ENCODE assay signal across 8 cellular contexts in the genomic region with DNA sequence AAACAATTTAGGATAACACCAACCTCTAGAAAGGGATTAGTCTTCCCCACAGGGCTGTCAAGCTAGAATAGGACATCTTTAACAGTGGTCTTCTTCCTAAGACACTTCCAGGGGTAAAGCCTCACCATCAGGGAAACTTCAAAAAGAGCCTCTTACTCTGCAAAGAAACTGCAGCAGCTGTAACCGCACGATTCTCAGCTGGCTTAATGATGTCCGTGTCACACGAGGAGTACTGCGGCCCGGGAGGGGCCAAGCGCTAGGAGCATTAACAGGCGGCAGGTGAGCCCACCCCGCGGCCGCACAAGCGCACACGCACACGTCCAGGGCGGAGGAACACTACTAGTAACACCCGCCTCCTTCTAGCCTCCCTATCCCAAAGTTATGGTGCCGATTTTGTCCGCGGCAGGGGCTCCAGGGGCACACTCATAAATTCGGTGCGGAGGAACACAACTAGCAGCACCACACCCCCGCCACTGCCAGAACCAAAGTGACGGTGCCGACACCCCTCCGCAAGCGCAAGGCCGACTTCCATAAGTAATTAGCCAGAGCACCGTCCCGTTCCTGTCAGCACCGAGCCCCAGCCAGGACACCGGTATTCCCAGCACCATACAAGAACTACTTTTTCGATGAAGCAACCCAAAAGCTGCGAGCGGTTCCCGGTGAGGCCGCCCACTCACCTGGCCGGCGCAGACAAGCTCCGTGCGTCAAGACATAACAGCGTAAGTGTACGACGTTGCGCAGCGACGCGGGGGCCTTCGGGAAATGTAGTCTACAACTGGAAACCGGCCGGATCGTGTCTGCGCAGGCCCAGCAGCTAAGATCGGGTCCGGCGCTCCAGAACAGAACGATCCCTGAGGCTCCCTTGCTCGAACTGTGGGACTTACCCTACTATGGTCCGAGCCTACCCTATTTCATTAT. TPM values are rescaled to one million over a fixed set of nuclear protein-coding genes. Genes with fewer than 3 reads are reported as not detected.
DNase-seq lines count a peak whose midpoint lies in the region; ATAC-seq and TF ChIP-seq lines count a peak whose summit lies in the region.

TSS of gene ZNF540 (plus strand) at position 813 of the 918 bp plus-strand sequence. CDS start 3,572 bp downstream, outside the sequence.
TSS of gene ZNF571 (minus strand) at position 729 of the 918 bp plus-strand sequence. CDS start 8,116 bp downstream, outside the sequence.

- peak within 1 kb of the TSS; percentile 90 to 98 for H3K4me3 Mint-ChIP-seq in stimulated activated naive CD8-positive, alpha-beta T cell treated with anti-CD3 and anti-CD28 coated beads, Interleukin-15, amount 100 ng/mL, for 72 hours

- WGBS in GM23248 (ENCODE audit: low coverage in 1 of 2, low lambda C conversion rate in 2 of 2, missing lambda C conversion rate in 2 of 2), 2 experiments = 1% methylated on average over 57 to 58 of the region's 58 CpGs

- peaks cover 15 to 19% of the 10 kb centered on the region in 2 donors for H3K9me3 Mint-ChIP-seq in stimulated activated naive CD8-positive, alpha-beta T cell treated with anti-CD3 and anti-CD28 coated beads, Interleukin-15, amount 100 ng/mL, for 72 hours

- H3K4me1 Mint-ChIP-seq in stimulated activated naive CD8-positive, alpha-beta T cell treated with anti-CD3 and anti-CD28 coated beads, Interleukin-15, amount 100 ng/mL, for 72 hours = peaks cover 22% of the 10 kb centered on the region

- peak; percentile 90 for DNase-seq in DND-41
- DNase-seq in GM23248 = peak; percentile 99
- peak; percentile 95 for DNase-seq in LNCaP clone FGC (ENCODE audit: low read depth)
- peak; percentile 22 for DNase-seq in SIG-M5 (lab: John Stamatoyannopoulos, UW)
- peak; percentile 60 to 88 (median 81) for DNase-seq in activated naive CD4-positive, alpha-beta T cell (lab: John Stamatoyannopoulos, UW)
- peak; percentile 93 to 97 for DNase-seq in foreskin fibroblast
- peak; percentile 90 to 94 for DNase-seq in stimulated activated naive CD8-positive, alpha-beta T cell treated with anti-CD3 and anti-CD28 coated beads, Interleukin-15, amount 100 ng/mL, for 72 hours

- no peaks in the 10 kb centered on the region for H3K27me3 Mint-ChIP-seq in stimulated activated naive CD8-positive, alpha-beta T cell treated with anti-CD3 and anti-CD28 coated beads, Interleukin-15, amount 100 ng/mL, for 72 hours

- peaks cover 9% of the 10 kb centered on the region; the same call in 1 of the 2 replicates for H3K36me3 ChIP-seq in DND-41 (ENCODE audit: insufficient read depth, low read length)
- no peaks in the 10 kb centered on the region for H3K36me3 ChIP-seq in GM23248 (ENCODE audit: low read depth)
- H3K36me3 ChIP-seq in neural cell (ENCODE audit: insufficient read depth, low read length) = no peaks in the 10 kb centered on the region

- H3K27ac Mint-ChIP-seq in stimulated activated naive CD8-positive, alpha-beta T cell treated with anti-CD3 and anti-CD28 coated beads, Interleukin-15, amount 100 ng/mL, for 72 hours = peak within 1 kb of the TSS; percentile 99 to 100

- TF ChIP-seq EP300 in neural cell (conservative IDR thresholded peaks at IDR 0.05; ENCODE audit: poor library complexity, severe bottlenecking) = no peak

- 0 out of 2 replicates have a peak, but pooled peaks cover 12% of the 10 kb centered on the region for H3F3A ChIP-seq in GM23248 (ENCODE audit: insufficient read depth)
- no peaks in the 10 kb centered on the region for H3F3A ChIP-seq in neural cell (ENCODE audit: insufficient read depth, low read length, poor library complexity, severe bottlenecking)

- H3K27ac ChIP-seq in DND-41 (ENCODE audit: low read length) (peak within 1 kb of the TSS; percentile 73), GM23248 (peak within 1 kb of the TSS; percentile 84), neural cell (ENCODE audit: low read length) (peak within 1 kb of the TSS; percentile 91)

- H4K20me1 ChIP-seq in DND-41 (ENCODE audit: insufficient read depth, low read length) = no peaks in the 10 kb centered on the region
- no peaks in the 10 kb centered on the region for H4K20me1 ChIP-seq in GM23248 (ENCODE audit: insufficient read depth)
- no peaks in the 10 kb centered on the region for H4K20me1 ChIP-seq in neural cell (ENCODE audit: insufficient read depth)

- TF ChIP-seq RAD21 in neural cell (conservative IDR thresholded peaks at IDR 0.05) = no peak

- peak; percentile 99 for ATAC-seq in DND-41 (ENCODE audit: insufficient read depth, low read depth)
- peak; percentile 99 for ATAC-seq in stimulated activated naive CD8-positive, alpha-beta T cell treated with anti-CD3 and anti-CD28 coated beads, Interleukin-15, amount 100 ng/mL, for 72 hours

- TF ChIP-seq CTCF in DND-41 (IDR thresholded peaks at IDR 0.05; ENCODE audit: borderline replicate concordance, extremely low read depth, low read length, poor library complexity, severe bottlenecking) = no peak
- TF ChIP-seq CTCF in LNCaP clone FGC (IDR thresholded peaks at IDR 0.05; ENCODE audit: control insufficient read depth, extremely low read depth, insufficient read depth) = no peak
- no peak for TF ChIP-seq CTCF in foreskin fibroblast (IDR thresholded peaks at IDR 0.05; ENCODE audit: low read depth, low read length)
- no peak for TF ChIP-seq CTCF in neural cell (IDR thresholded peaks at IDR 0.05; ENCODE audit: poor library complexity, severe bottlenecking)

- H3K4me3 ChIP-seq in DND-41 (ENCODE audit: low read depth in 1 of 2, low read length in 2 of 2) = peak within 1 kb of the TSS; percentile 82 to 93
- peak within 1 kb of the TSS; percentile 92 for H3K4me3 ChIP-seq in GM23248
- H3K4me3 ChIP-seq in LNCaP clone FGC (ENCODE audit: low read depth, low read length) = peak within 1 kb of the TSS; percentile 81
- H3K4me3 ChIP-seq in foreskin fibroblast (ENCODE audit: low read depth in 1 of 2, low read length in 2 of 2) = peak within 1 kb of the TSS; percentile 80 to 97
- peak within 1 kb of the TSS; percentile 71 for H3K4me3 ChIP-seq in neural cell (ENCODE audit: low read length)

- H3K79me2 ChIP-seq in DND-41 (ENCODE audit: insufficient read depth, low read length) (peaks cover 21% of the 10 kb centered on the region), GM23248 (ENCODE audit: insufficient read depth) (0 out of 2 replicates have a peak, but pooled peaks cover 5% of the 10 kb centered on the region), neural cell (replicated peaks; ENCODE audit: insufficient read depth, low read length) (peaks cover 25% of the 10 kb centered on the region)

- H3K9me2 ChIP-seq in GM23248 (ENCODE audit: insufficient read depth) = no peaks in the 10 kb centered on the region
- H3K9me2 ChIP-seq in neural cell (ENCODE audit: insufficient read depth, low read length) = no peaks in the 10 kb centered on the region

- H3K4me2 ChIP-seq in DND-41 (ENCODE audit: insufficient read depth, low read length) (peak within 1 kb of the TSS; percentile 96), GM23248 (ENCODE audit: unreplicated experiment) (peak within 1 kb of the TSS; percentile 98), neural cell (ENCODE audit: low read length) (peak within 1 kb of the TSS; percentile 75)

- H3K9ac ChIP-seq in DND-41 (ENCODE audit: low read depth, low read length) = peak within 1 kb of the TSS; percentile 61
- H3K9ac ChIP-seq in GM23248 = peak within 1 kb of the TSS; percentile 87
- peak within 1 kb of the TSS; percentile 87 for H3K9ac ChIP-seq in neural cell (ENCODE audit: low read length)

- H2AFZ ChIP-seq in DND-41 (ENCODE audit: low read depth, low read length) (peak within 1 kb of the TSS; percentile 98), GM23248 (peak within 1 kb of the TSS; percentile 97), neural cell (ENCODE audit: low read depth, low read length) (peak within 1 kb of the TSS; percentile 63)

- H3K4me1 ChIP-seq in DND-41 (ENCODE audit: insufficient read depth, low read length) (peaks cover 24% of the 10 kb centered on the region), GM23248 (ENCODE audit: insufficient read depth) (peaks cover 4% of the 10 kb centered on the region; the same call in 1 of the 2 replicates)

- H3K9me3 ChIP-seq in DND-41 (ENCODE audit: insufficient read depth, low read length, severe bottlenecking) (peaks cover 7% of the 10 kb centered on the region), GM23248 (ENCODE audit: low read depth) (no peaks in the 10 kb centered on the region), neural cell (ENCODE audit: low read length) (peaks cover 6% of the 10 kb centered on the region)

- H3K27me3 ChIP-seq in DND-41 (ENCODE audit: insufficient read depth, low read length, poor library complexity) (no peaks in the 10 kb centered on the region), GM23248 (replicated peaks; ENCODE audit: insufficient read depth) (no peaks in the 10 kb centered on the region), neural cell (ENCODE audit: insufficient read depth, low read depth, low read length) (no peaks in the 10 kb centered on the region)

- in situ Hi-C loops in GM23248 (cut with MboI) = no loop called here

TF ChIP-seq in neural cell, 6 proteins besides CTCF, POLR2A, EP300 and RAD21 (continues in another document):
- TF ChIP-seq SMC3 (conservative IDR thresholded peaks at IDR 0.05; ENCODE audit: poor library complexity) = no peak
- TF ChIP-seq EZH2 (IDR thresholded peaks at IDR 0.05; ENCODE audit: borderline replicate concordance, insufficient read depth, low read length, poor library complexity, severe bottlenecking) = no peak
- TF ChIP-seq MXI1 (conservative IDR thresholded peaks at IDR 0.05; ENCODE audit: poor library complexity, severe bottlenecking) = no peak
- peak; percentile 93 for TF ChIP-seq POLR2AphosphoS5 (IDR thresholded peaks at IDR 0.05)
- TF ChIP-seq TAF1 (IDR thresholded peaks at IDR 0.05; ENCODE audit: low read depth) = peak; percentile 82

RNA-seq across cellular contexts. Expression of gene ZNF540, which starts in this region (rescaled TPM):
- total RNA-seq in GM23248 (2014; rRNA removed; shearing (Covaris generic)) = 6.2 TPM in 1 of 2 replicates, not detected in the other
- 0.58 and 0.76 TPM in 2 replicates for polyA plus RNA-seq in GM23248 (2016; fragmentation: Nextera tagmentation; extraction: Ambion mirVana)
- 22.5 and 24.7 TPM in 2 replicates for polyA plus RNA-seq in neural cell
- polyA minus RNA-seq in neural cell = 41.4 and 46.9 TPM in 2 replicates

RNA-seq across cellular contexts. Expression of gene ZNF571, which starts in this region (rescaled TPM):
- 2.3 and 2.9 TPM in 2 replicates for total RNA-seq in GM23248 (2014; rRNA removed; shearing (Covaris generic))
- 1.4 and 1.9 TPM in 2 replicates for polyA plus RNA-seq in GM23248 (2016; fragmentation: Nextera tagmentation; extraction: Ambion mirVana)
- polyA plus RNA-seq in neural cell = 6.5 and 7.9 TPM in 2 replicates
- polyA minus RNA-seq in neural cell = 20.0 and 24.3 TPM in 2 replicates

Comparison
In these comparisons a context has a peak if more than half of its experiments do, and no peak if none do; other contexts are left out.
1. Peak in every context shown above with its lines: DNase-seq, ATAC-seq, H3K4me3 ChIP-seq and H3K27ac ChIP-seq.
2. RNA of gene ZNF540 (polyA plus RNA-seq): 22.5 to 24.7 TPM in neural cell; 0.58 to 0.76 TPM in GM23248; every median in the first group is over 10 times any median in the second.
3. DNase-seq: peak in every context shown above with its lines; median percentile 99 in GM23248; 95 in LNCaP clone FGC; 95 in foreskin fibroblast; 92 in stimulated activated naive CD8-positive, alpha-beta T cell treated with anti-CD3 and anti-CD28 coated beads, Interleukin-15, amount 100 ng/mL, for 72 hours; 90 in DND-41; 81 in activated naive CD4-positive, alpha-beta T cell; 22 in SIG-M5.